In the genomic region with DNA sequence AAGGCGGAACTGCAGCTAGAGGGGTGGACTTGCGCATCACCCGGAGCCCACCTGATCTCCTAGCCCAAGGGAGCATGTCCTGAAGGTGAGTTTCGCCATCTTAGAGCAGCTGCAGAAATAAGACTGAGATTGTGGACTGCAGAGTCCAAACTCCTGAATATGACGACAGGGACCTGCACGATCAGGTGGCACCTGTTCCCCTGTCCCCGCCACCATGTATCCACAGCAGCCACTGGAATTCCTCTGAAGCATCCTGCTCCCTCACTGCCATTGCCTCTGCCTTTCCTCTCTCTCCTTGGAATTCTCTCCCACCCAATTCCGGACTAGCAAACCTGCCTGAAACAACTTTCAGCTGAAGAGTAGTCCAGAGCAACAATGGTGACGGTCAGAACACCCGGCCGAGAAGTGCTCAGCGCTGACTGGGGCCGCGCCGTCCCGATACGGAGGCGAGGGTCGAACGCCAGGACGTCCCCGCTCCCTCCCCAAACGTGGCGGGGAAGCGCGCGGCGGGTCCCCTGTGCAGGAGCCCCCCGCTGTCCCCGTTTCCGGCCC, we compare ENCODE assay signal across 1 cellular context.
TF ChIP-seq lines count a peak whose summit lies in the region.

No MANE protein-coding gene starts in this region.

TF ChIP-seq in HepG2, 621 proteins besides CTCF, POLR2A, EP300 and RAD21 (continued from another document and continues in another):
- TF ChIP-seq, protein P1, sequence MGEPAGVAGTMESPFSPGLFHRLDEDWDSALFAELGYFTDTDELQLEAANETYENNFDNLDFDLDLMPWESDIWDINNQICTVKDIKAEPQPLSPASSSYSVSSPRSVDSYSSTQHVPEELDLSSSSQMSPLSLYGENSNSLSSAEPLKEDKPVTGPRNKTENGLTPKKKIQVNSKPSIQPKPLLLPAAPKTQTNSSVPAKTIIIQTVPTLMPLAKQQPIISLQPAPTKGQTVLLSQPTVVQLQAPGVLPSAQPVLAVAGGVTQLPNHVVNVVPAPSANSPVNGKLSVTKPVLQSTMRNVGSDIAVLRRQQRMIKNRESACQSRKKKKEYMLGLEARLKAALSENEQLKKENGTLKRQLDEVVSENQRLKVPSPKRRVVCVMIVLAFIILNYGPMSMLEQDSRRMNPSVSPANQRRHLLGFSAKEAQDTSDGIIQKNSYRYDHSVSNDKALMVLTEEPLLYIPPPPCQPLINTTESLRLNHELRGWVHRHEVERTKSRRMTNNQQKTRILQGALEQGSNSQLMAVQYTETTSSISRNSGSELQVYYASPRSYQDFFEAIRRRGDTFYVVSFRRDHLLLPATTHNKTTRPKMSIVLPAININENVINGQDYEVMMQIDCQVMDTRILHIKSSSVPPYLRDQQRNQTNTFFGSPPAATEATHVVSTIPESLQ (CRISPR knock-in tag; conservative IDR thresholded peaks at IDR 0.05): no peak
- TF ChIP-seq SOX13 (IDR thresholded peaks at IDR 0.05) (no peak), SOX13 (CRISPR knock-in tag; conservative IDR thresholded peaks at IDR 0.05 in 1 of 2, IDR thresholded peaks at IDR 0.05 in 1 of 2) (no peak; a peak in 1 of 4 replicates), ZNF263 (CRISPR knock-in tag; IDR thresholded peaks at IDR 0.05) (0 out of 2 replicates have a peak, but pooled peaks have one; percentile 16), MED8 (CRISPR knock-in tag; IDR thresholded peaks at IDR 0.05; ENCODE audit: insufficient replicate concordance) (no peak), BRD4 (CRISPR knock-in tag; IDR thresholded peaks at IDR 0.05) (0 out of 2 replicates have a peak, but pooled peaks have one; percentile 21), GABPB1 (CRISPR knock-in tag; IDR thresholded peaks at IDR 0.05) (no peak), FOXP1 (IDR thresholded peaks at IDR 0.05) (no peak), FOXP1 (CRISPR knock-in tag; IDR thresholded peaks at IDR 0.05) (no peak), HOXA3 (CRISPR knock-in tag; IDR thresholded peaks at IDR 0.05) (no peak), ZNF292 (CRISPR knock-in tag; IDR thresholded peaks at IDR 0.05; ENCODE audit: borderline replicate concordance, low read depth) (no peak), CBX1 (IDR thresholded peaks at IDR 0.05; ENCODE audit: low read depth) (no peak), NAIF1 (CRISPR knock-in tag; IDR thresholded peaks at IDR 0.05; ENCODE audit: borderline replicate concordance) (0 out of 2 replicates have a peak, but pooled peaks have one; percentile 57), ZFP37 (CRISPR knock-in tag; IDR thresholded peaks at IDR 0.05; ENCODE audit: borderline replicate concordance) (no peak), ZNF143 (CRISPR knock-in tag; IDR thresholded peaks at IDR 0.05) (no peak; the same call in 1 of the 2 replicates), ZNF205 (CRISPR knock-in tag; IDR thresholded peaks at IDR 0.05) (no peak), ZNF678 (CRISPR knock-in tag; IDR thresholded peaks at IDR 0.05) (no peak), NFYB (CRISPR knock-in tag; IDR thresholded peaks at IDR 0.05) (no peak), POLR2G (IDR thresholded peaks at IDR 0.05; ENCODE audit: low read depth, low read length) (no peak), NR3C1 (CRISPR knock-in tag; IDR thresholded peaks at IDR 0.05) (no peak), KLF15 (CRISPR knock-in tag; IDR thresholded peaks at IDR 0.05; ENCODE audit: borderline replicate concordance) (no peak), PRPF4 (IDR thresholded peaks at IDR 0.05; ENCODE audit: low read depth, low read length, poor library complexity, severe bottlenecking) (no peak), HDAC6 (IDR thresholded peaks at IDR 0.05; ENCODE audit: low read depth, low read length) (no peak), RBM39 (IDR thresholded peaks at IDR 0.05; ENCODE audit: low read depth, low read length, poor library complexity, severe bottlenecking) (no peak), FOXJ3 (CRISPR knock-in tag; IDR thresholded peaks at IDR 0.05; ENCODE audit: borderline replicate concordance) (0 out of 2 replicates have a peak, but pooled peaks have one; percentile 22), THYN1 (CRISPR knock-in tag; IDR thresholded peaks at IDR 0.05; ENCODE audit: borderline replicate concordance, low read depth) (no peak), NCOA2 (CRISPR knock-in tag; IDR thresholded peaks at IDR 0.05) (no peak), ZNF136 (CRISPR knock-in tag; IDR thresholded peaks at IDR 0.05; ENCODE audit: low read depth) (no peak), ZBTB20 (CRISPR knock-in tag; IDR thresholded peaks at IDR 0.05; ENCODE audit: borderline replicate concordance, low read depth) (no peak), ZNF12 (CRISPR knock-in tag; IDR thresholded peaks at IDR 0.05) (no peak), JDP2 (CRISPR knock-in tag; IDR thresholded peaks at IDR 0.05; ENCODE audit: borderline replicate concordance) (no peak), ZNF550 (CRISPR knock-in tag; IDR thresholded peaks at IDR 0.05; ENCODE audit: borderline replicate concordance) (no peak), TBX2 (CRISPR knock-in tag; IDR thresholded peaks at IDR 0.05; ENCODE audit: borderline replicate concordance) (no peak)
- TF ChIP-seq, protein P2, sequence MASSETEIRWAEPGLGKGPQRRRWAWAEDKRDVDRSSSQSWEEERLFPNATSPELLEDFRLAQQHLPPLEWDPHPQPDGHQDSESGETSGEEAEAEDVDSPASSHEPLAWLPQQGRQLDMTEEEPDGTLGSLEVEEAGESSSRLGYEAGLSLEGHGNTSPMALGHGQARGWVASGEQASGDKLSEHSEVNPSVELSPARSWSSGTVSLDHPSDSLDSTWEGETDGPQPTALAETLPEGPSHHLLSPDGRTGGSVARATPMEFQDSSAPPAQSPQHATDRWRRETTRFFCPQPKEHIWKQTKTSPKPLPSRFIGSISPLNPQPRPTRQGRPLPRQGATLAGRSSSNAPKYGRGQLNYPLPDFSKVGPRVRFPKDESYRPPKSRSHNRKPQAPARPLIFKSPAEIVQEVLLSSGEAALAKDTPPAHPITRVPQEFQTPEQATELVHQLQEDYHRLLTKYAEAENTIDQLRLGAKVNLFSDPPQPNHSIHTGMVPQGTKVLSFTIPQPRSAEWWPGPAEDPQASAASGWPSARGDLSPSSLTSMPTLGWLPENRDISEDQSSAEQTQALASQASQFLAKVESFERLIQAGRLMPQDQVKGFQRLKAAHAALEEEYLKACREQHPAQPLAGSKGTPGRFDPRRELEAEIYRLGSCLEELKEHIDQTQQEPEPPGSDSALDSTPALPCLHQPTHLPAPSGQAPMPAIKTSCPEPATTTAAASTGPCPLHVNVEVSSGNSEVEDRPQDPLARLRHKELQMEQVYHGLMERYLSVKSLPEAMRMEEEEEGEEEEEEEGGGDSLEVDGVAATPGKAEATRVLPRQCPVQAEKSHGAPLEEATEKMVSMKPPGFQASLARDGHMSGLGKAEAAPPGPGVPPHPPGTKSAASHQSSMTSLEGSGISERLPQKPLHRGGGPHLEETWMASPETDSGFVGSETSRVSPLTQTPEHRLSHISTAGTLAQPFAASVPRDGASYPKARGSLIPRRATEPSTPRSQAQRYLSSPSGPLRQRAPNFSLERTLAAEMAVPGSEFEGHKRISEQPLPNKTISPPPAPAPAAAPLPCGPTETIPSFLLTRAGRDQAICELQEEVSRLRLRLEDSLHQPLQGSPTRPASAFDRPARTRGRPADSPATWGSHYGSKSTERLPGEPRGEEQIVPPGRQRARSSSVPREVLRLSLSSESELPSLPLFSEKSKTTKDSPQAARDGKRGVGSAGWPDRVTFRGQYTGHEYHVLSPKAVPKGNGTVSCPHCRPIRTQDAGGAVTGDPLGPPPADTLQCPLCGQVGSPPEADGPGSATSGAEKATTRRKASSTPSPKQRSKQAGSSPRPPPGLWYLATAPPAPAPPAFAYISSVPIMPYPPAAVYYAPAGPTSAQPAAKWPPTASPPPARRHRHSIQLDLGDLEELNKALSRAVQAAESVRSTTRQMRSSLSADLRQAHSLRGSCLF (CRISPR knock-in tag; IDR thresholded peaks at IDR 0.05; ENCODE audit: borderline replicate concordance): no peak
- TF ChIP-seq, protein P3, sequence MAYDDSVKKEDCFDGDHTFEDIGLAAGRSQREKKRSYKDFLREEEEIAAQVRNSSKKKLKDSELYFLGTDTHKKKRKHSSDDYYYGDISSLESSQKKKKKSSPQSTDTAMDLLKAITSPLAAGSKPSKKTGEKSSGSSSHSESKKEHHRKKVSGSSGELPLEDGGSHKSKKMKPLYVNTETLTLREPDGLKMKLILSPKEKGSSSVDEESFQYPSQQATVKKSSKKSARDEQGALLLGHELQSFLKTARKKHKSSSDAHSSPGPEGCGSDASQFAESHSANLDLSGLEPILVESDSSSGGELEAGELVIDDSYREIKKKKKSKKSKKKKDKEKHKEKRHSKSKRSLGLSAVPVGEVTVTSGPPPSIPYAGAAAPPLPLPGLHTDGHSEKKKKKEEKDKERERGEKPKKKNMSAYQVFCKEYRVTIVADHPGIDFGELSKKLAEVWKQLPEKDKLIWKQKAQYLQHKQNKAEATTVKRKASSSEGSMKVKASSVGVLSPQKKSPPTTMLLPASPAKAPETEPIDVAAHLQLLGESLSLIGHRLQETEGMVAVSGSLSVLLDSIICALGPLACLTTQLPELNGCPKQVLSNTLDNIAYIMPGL (CRISPR knock-in tag; IDR thresholded peaks at IDR 0.05; ENCODE audit: borderline replicate concordance in 1 of 2, low read depth in 1 of 2): peak in 1 of 2 experiments; percentile 10; a peak in 1 of 4 replicates
- TF ChIP-seq, protein P4, sequence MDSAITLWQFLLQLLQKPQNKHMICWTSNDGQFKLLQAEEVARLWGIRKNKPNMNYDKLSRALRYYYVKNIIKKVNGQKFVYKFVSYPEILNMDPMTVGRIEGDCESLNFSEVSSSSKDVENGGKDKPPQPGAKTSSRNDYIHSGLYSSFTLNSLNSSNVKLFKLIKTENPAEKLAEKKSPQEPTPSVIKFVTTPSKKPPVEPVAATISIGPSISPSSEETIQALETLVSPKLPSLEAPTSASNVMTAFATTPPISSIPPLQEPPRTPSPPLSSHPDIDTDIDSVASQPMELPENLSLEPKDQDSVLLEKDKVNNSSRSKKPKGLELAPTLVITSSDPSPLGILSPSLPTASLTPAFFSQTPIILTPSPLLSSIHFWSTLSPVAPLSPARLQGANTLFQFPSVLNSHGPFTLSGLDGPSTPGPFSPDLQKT (CRISPR knock-in tag; IDR thresholded peaks at IDR 0.05; ENCODE audit: borderline replicate concordance): no peak
- TF ChIP-seq, protein P5, sequence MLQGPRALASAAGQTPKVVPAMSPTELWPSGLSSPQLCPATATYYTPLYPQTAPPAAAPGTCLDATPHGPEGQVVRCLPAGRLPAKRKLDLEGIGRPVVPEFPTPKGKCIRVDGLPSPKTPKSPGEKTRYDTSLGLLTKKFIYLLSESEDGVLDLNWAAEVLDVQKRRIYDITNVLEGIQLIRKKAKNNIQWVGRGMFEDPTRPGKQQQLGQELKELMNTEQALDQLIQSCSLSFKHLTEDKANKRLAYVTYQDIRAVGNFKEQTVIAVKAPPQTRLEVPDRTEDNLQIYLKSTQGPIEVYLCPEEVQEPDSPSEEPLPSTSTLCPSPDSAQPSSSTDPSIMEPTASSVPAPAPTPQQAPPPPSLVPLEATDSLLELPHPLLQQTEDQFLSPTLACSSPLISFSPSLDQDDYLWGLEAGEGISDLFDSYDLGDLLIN (CRISPR knock-in tag; IDR thresholded peaks at IDR 0.05; ENCODE audit: borderline replicate concordance): peak; percentile 62; the same call in 1 of the 2 replicates
- TF ChIP-seq, protein P6, sequence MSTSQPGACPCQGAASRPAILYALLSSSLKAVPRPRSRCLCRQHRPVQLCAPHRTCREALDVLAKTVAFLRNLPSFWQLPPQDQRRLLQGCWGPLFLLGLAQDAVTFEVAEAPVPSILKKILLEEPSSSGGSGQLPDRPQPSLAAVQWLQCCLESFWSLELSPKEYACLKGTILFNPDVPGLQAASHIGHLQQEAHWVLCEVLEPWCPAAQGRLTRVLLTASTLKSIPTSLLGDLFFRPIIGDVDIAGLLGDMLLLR (CRISPR knock-in tag; IDR thresholded peaks at IDR 0.05): no peak
- TF ChIP-seq, protein P7, sequence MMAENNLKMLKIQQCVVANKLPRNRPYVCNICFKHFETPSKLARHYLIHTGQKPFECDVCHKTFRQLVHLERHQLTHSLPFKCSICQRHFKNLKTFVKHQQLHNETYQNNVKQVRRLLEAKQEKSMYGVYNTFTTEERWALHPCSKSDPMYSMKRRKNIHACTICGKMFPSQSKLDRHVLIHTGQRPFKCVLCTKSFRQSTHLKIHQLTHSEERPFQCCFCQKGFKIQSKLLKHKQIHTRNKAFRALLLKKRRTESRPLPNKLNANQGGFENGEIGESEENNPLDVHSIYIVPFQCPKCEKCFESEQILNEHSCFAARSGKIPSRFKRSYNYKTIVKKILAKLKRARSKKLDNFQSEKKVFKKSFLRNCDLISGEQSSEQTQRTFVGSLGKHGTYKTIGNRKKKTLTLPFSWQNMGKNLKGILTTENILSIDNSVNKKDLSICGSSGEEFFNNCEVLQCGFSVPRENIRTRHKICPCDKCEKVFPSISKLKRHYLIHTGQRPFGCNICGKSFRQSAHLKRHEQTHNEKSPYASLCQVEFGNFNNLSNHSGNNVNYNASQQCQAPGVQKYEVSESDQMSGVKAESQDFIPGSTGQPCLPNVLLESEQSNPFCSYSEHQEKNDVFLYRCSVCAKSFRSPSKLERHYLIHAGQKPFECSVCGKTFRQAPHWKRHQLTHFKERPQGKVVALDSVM (CRISPR knock-in tag; IDR thresholded peaks at IDR 0.05): no peak
- TF ChIP-seq, protein P8, sequence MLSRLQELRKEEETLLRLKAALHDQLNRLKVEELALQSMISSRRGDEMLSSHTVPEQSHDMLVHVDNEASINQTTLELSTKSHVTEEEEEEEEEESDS (CRISPR knock-in tag; IDR thresholded peaks at IDR 0.05; ENCODE audit: borderline replicate concordance): no peak
- TF ChIP-seq, protein P9, sequence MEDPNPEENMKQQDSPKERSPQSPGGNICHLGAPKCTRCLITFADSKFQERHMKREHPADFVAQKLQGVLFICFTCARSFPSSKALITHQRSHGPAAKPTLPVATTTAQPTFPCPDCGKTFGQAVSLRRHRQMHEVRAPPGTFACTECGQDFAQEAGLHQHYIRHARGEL (CRISPR knock-in tag; IDR thresholded peaks at IDR 0.05): no peak
- TF ChIP-seq, protein P10, sequence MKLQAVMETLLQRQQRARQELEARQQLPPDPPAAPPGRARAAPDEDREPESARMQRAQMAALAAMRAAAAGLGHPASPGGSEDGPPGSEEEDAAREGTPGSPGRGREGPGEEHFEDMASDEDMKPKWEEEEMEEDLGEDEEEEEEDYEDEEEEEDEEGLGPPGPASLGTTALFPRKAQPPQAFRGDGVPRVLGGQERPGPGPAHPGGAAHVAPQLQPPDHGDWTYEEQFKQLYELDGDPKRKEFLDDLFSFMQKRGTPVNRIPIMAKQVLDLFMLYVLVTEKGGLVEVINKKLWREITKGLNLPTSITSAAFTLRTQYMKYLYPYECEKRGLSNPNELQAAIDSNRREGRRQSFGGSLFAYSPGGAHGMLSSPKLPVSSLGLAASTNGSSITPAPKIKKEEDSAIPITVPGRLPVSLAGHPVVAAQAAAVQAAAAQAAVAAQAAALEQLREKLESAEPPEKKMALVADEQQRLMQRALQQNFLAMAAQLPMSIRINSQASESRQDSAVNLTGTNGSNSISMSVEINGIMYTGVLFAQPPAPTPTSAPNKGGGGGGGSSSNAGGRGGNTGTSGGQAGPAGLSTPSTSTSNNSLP (IDR thresholded peaks at IDR 0.05; ENCODE audit: low read depth, low read length): no peak
